Comparison of ENCODE assay signal across 26 cellular contexts in genomic region chr18:62578980-62579511, GRCh38. TPM values are rescaled to one million over a fixed set of nuclear protein-coding genes. Genes with fewer than 3 reads are reported as not detected.
DNase-seq lines count a peak whose midpoint lies in the region; ATAC-seq and TF ChIP-seq lines count a peak whose summit lies in the region.
"Had no signal": no experiment of that assay in that cellular context is flagged by ENCODE, and none has a peak within 500 bp of the region (broad histone marks: within the 10 kb centered on the region; RNA-seq: fewer than 3 reads in every experiment).

No MANE protein-coding gene starts in this region.

- no peak for ATAC-seq in stimulated activated effector memory CD8-positive, alpha-beta T cell treated with anti-CD3 and anti-CD28 coated beads, Interleukin-12 subunit alpha, Interleukin-12 subunit beta, amount 100 ng/mL, for 72 hours
- no peak for ATAC-seq in gastrocnemius medialis
- ATAC-seq: Panc1 had no signal

- TF ChIP-seq CTCF in astrocyte of the spinal cord (IDR thresholded peaks at IDR 0.05; ENCODE audit: low read depth, low read length) (no peak), gastrocnemius medialis (IDR thresholded peaks at IDR 0.05 in 4 of 5, conservative IDR thresholded peaks at IDR 0.05 in 1 of 5) (no peak)

- H3K4me3 ChIP-seq in astrocyte of the spinal cord (ENCODE audit: low read depth, low read length): no peak overlapping the region
- H3K4me3 ChIP-seq in gastrocnemius medialis: no peak overlapping the region
- H3K4me3 ChIP-seq: BLaER1, MG63, SJCRH30 had no signal

- no peaks in the 10 kb centered on the region for H3K9me3 ChIP-seq in gastrocnemius medialis
- H3K9me3 ChIP-seq: BLaER1, MG63, SJCRH30 had no signal

- no peak overlapping the region for H3K27ac ChIP-seq in gastrocnemius medialis
- H3K27ac ChIP-seq: 22Rv1, BLaER1, SJCRH30 had no signal

- in situ Hi-C loops in astrocyte of the spinal cord (cut with HindIII; ENCODE audit: low sequenced_read_pairs) (no loop called here), gastrocnemius medialis (cut with MboI; ENCODE audit: low sequenced_read_pairs in 4 of 4) (loop anchor here in 3 of 4 donors (25.0 kb wide), 2 partner anchors 392 to 408 kb away; partner anchors contain the start of genes PIGN (in 1 of the 3) and RELCH (in 1 of the 3))

- H3K27ac Mint-ChIP-seq in stimulated activated effector memory CD8-positive, alpha-beta T cell treated with anti-CD3 and anti-CD28 coated beads, Interleukin-12 subunit alpha, Interleukin-12 subunit beta, amount 100 ng/mL, for 72 hours: peak overlapping the region; percentile 50
- no peak overlapping the region for H3K27ac Mint-ChIP-seq in T-helper 2 cell treated with Interferon-gamma antibody and Interleukin-4, amounts not matched to agents 5 μg/mL and 100 μg/mL, for 36 hours
- H3K27ac Mint-ChIP-seq: CD4-positive, alpha-beta T cell; HFFc6 had no signal

- H3K27me3 Mint-ChIP-seq in T-helper 2 cell treated with Interferon-gamma antibody and Interleukin-4, amounts not matched to agents 5 μg/mL and 100 μg/mL, for 36 hours (ENCODE audit: low read depth): no peaks in the 10 kb centered on the region
- H3K27me3 Mint-ChIP-seq: CD4-positive, alpha-beta T cell had no signal

- H3K4me1 Mint-ChIP-seq in stimulated activated effector memory CD8-positive, alpha-beta T cell treated with anti-CD3 and anti-CD28 coated beads, Interleukin-12 subunit alpha, Interleukin-12 subunit beta, amount 100 ng/mL, for 72 hours: peaks cover 26% of the 10 kb centered on the region
- peaks cover 16% of the 10 kb centered on the region for H3K4me1 Mint-ChIP-seq in T-helper 2 cell treated with Interferon-gamma antibody and Interleukin-4, amounts not matched to agents 5 μg/mL and 100 μg/mL, for 36 hours (ENCODE audit: low read depth)

- TF ChIP-seq POLR2A in gastrocnemius medialis (IDR thresholded peaks at IDR 0.05): no peak

- no peak overlapping the region for H3K4me3 Mint-ChIP-seq in stimulated activated effector memory CD8-positive, alpha-beta T cell treated with anti-CD3 and anti-CD28 coated beads, Interleukin-12 subunit alpha, Interleukin-12 subunit beta, amount 100 ng/mL, for 72 hours
- no peak overlapping the region for H3K4me3 Mint-ChIP-seq in T-helper 2 cell treated with Interferon-gamma antibody and Interleukin-4, amounts not matched to agents 5 μg/mL and 100 μg/mL, for 36 hours
- H3K4me3 Mint-ChIP-seq: CD4-positive, alpha-beta T cell; HFFc6 had no signal

- peaks cover 71% of the 10 kb centered on the region for H3K36me3 Mint-ChIP-seq in stimulated activated effector memory CD8-positive, alpha-beta T cell treated with anti-CD3 and anti-CD28 coated beads, Interleukin-12 subunit alpha, Interleukin-12 subunit beta, amount 100 ng/mL, for 72 hours
- peaks cover 59% of the 10 kb centered on the region for H3K36me3 Mint-ChIP-seq in T-helper 2 cell treated with Interferon-gamma antibody and Interleukin-4, amounts not matched to agents 5 μg/mL and 100 μg/mL, for 36 hours (ENCODE audit: low read depth)

- DNase-seq in NCI-H1105 treated with DMSO at 0.1 percent for 48 hours (lab: John Stamatoyannopoulos, UW) (peak; percentile 7), NCI-H1105 (lab: John Stamatoyannopoulos, UW) (no peak), astrocyte of the spinal cord (ENCODE audit: low read depth, low spot score) (peak; percentile 10), left kidney (ENCODE audit: low read depth, low spot score) (peak; percentile 39), NK-92 (lab: John Stamatoyannopoulos, UW; ENCODE audit: unreplicated experiment) (no peak), gastrocnemius medialis (no peak)
- DNase-seq in stimulated activated effector memory CD8-positive, alpha-beta T cell treated with anti-CD3 and anti-CD28 coated beads, Interleukin-12 subunit alpha, Interleukin-12 subunit beta, amount 100 ng/mL, for 72 hours (ENCODE audit: low spot score in 2 of 2): no peak
- no peak for DNase-seq in T-helper 2 cell treated with Interferon-gamma antibody and Interleukin-4, amounts not matched to agents 5 μg/mL and 100 μg/mL, for 36 hours (ENCODE audit: low spot score)
- DNase-seq: ACHN; CD4-positive, alpha-beta T cell; COR-L47; EL; GF-D8; HFFc6; Kasumi-1; MG63; NCI-H1436; NCI-H187 treated with DMSO at 0.1 percent for 48 hours; NCI-H2107; NCI-H2227 treated with DMSO at 0.1 percent for 48 hours; NCI-H510A; NCI-H774; SJCRH30 had no signal

- peaks cover 0 to 53% of the 10 kb centered on the region in 2 donors for H3K36me3 ChIP-seq in gastrocnemius medialis
- H3K36me3 ChIP-seq: SJCRH30 had no signal

- H3K27me3 ChIP-seq in gastrocnemius medialis: no peaks in the 10 kb centered on the region
- H3K27me3 ChIP-seq: BLaER1, MG63, SJCRH30 had no signal

- intact Hi-C loops in gastrocnemius medialis (cut with DNase I; ENCODE audit: low total_unique reads): no loop called here

- no peaks in the 10 kb centered on the region for H3K9me3 Mint-ChIP-seq in stimulated activated effector memory CD8-positive, alpha-beta T cell treated with anti-CD3 and anti-CD28 coated beads, Interleukin-12 subunit alpha, Interleukin-12 subunit beta, amount 100 ng/mL, for 72 hours
- no peaks in the 10 kb centered on the region for H3K9me3 Mint-ChIP-seq in T-helper 2 cell treated with Interferon-gamma antibody and Interleukin-4, amounts not matched to agents 5 μg/mL and 100 μg/mL, for 36 hours
- H3K9me3 Mint-ChIP-seq: CD4-positive, alpha-beta T cell; HFFc6 had no signal

- H3K4me1 ChIP-seq in gastrocnemius medialis: peaks cover 3 to 11% of the 10 kb centered on the region in 2 donors
- H3K4me1 ChIP-seq: SJCRH30 had no signal

RNA-seq across cellular contexts. Expression of gene ZCCHC2, which starts 56.2 kb away (rescaled TPM):
- 10 to 100 TPM; 22.1 to 37.9 (median 32.0) TPM for total RNA-seq in gastrocnemius medialis

Comparison
In these comparisons a context has a peak if more than half of its experiments do, and no peak if none do; other contexts are left out.
1. DNase-seq: peak in NCI-H1105 treated with DMSO at 0.1 percent for 48 hours (single experiment), astrocyte of the spinal cord (single experiment) and left kidney (single experiment); none in NCI-H1105 (single experiment), stimulated activated effector memory CD8-positive, alpha-beta T cell treated with anti-CD3 and anti-CD28 coated beads, Interleukin-12 subunit alpha, Interleukin-12 subunit beta, amount 100 ng/mL, for 72 hours (0 of 2), NK-92 (single experiment), T-helper 2 cell treated with Interferon-gamma antibody and Interleukin-4, amounts not matched to agents 5 μg/mL and 100 μg/mL, for 36 hours (single experiment) and gastrocnemius medialis (0 of 2).